In the genomic region with DNA sequence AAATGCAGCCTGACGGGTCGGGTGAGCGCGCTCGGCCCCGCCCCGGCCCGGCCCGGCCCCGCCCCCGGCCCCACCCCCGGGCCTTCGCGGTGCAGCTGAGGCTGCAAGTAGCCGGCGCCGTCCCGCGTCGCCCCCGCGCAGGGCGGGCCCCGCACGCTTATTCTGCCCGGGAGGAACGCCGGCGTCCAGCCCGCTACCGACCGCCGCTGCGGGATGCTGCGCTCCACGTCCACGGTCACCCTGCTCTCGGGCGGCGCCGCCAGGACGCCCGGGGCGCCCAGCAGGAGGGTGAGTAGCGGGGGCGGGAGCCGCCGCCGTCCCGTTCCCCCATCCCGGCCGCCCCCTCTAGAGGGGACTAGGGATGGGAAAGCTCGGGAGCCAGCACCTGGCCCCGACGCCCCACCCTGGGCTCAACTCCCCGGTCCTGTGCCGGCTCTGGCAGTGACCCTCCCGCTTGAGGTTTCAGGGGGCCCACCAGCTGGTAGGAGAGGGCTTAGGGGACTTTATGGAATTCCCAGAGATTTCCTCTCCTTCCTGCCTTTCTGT, we compare ENCODE assay signal across 8 cellular contexts. TPM values are rescaled to one million over a fixed set of nuclear protein-coding genes. Genes with fewer than 3 reads are reported as not detected.
DNase-seq lines count a peak whose midpoint lies in the region; ATAC-seq and TF ChIP-seq lines count a peak whose summit lies in the region.

A gene with protein sequence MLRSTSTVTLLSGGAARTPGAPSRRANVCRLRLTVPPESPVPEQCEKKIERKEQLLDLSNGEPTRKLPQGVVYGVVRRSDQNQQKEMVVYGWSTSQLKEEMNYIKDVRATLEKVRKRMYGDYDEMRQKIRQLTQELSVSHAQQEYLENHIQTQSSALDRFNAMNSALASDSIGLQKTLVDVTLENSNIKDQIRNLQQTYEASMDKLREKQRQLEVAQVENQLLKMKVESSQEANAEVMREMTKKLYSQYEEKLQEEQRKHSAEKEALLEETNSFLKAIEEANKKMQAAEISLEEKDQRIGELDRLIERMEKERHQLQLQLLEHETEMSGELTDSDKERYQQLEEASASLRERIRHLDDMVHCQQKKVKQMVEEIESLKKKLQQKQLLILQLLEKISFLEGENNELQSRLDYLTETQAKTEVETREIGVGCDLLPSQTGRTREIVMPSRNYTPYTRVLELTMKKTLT (plus strand): TSS at position 83 of the 546 bp plus-strand sequence. CDS start 131 bp downstream, at position 214.

- H3K36me3 Mint-ChIP-seq in CD14-positive monocyte (peaks cover 0 to 6% of the 10 kb centered on the region in 2 donors), glutamatergic neuron (ENCODE audit: unreplicated experiment) (peaks cover 8% of the 10 kb centered on the region)

- H3K79me2 ChIP-seq in parathyroid adenoma = no peaks in the 10 kb centered on the region

- ATAC-seq in HG03097 (IDR thresholded peaks at IDR 0.05; ENCODE audit: low FRiP score, unreplicated experiment) = no peak

- no peak within 1 kb of the TSS for H3K4me3 ChIP-seq in parathyroid adenoma (ENCODE audit: low read depth, low read length)
- H3K4me3 ChIP-seq in uterus = peak within 1 kb of the TSS; percentile 44 to 68

- H3K4me1 ChIP-seq in parathyroid adenoma (no peaks in the 10 kb centered on the region), uterus (peaks cover 5 to 12% of the 10 kb centered on the region in 2 donors)

- H3K36me3 ChIP-seq in parathyroid adenoma (ENCODE audit: control insufficient read depth, insufficient read depth, low read length) (no peaks in the 10 kb centered on the region), uterus (no peaks in the 10 kb centered on the region)

- intact Hi-C loops in CD14-positive monocyte (cut with micrococcal nuclease) (no loop called here), uterus (cut with DNase I; ENCODE audit: low total_unique reads) (no loop called here)

- peaks cover 25 to 33% (median 30%) of the 10 kb centered on the region in 3 donors for H3K27me3 Mint-ChIP-seq in CD14-positive monocyte (ENCODE audit: low read depth in 3 of 3)
- H3K27me3 Mint-ChIP-seq in glutamatergic neuron (ENCODE audit: unreplicated experiment) = peaks cover 7% of the 10 kb centered on the region

- peaks cover 39% of the 10 kb centered on the region for H3K4me1 Mint-ChIP-seq in CD14-positive monocyte
- peaks cover 2% of the 10 kb centered on the region for H3K4me1 Mint-ChIP-seq in glutamatergic neuron (ENCODE audit: low read depth, unreplicated experiment)

- no peak within 1 kb of the TSS for H3K27ac Mint-ChIP-seq in CD14-positive monocyte
- no peak within 1 kb of the TSS for H3K27ac Mint-ChIP-seq in glutamatergic neuron (ENCODE audit: unreplicated experiment)

- peak within 1 kb of the TSS; percentile 31 for H3K4me2 ChIP-seq in parathyroid adenoma (ENCODE audit: low read length)

- no peak for TF ChIP-seq CTCF in CD14-positive monocyte (IDR thresholded peaks at IDR 0.05)
- no peak for TF ChIP-seq CTCF in glutamatergic neuron (IDR thresholded peaks at IDR 0.05; ENCODE audit: partially characterized antibody, unreplicated experiment)
- TF ChIP-seq CTCF in parathyroid adenoma (IDR thresholded peaks at IDR 0.05) = no peak
- TF ChIP-seq CTCF in uterus (IDR thresholded peaks at IDR 0.05) = no peak

- H3K9me3 Mint-ChIP-seq in CD14-positive monocyte = peaks cover 0 to 10% (median 0%) of the 10 kb centered on the region in 7 donors
- peaks cover 3% of the 10 kb centered on the region for H3K9me3 Mint-ChIP-seq in glutamatergic neuron (ENCODE audit: unreplicated experiment)

- H3K9ac ChIP-seq in parathyroid adenoma = no peak within 1 kb of the TSS

- H3K27ac ChIP-seq in parathyroid adenoma (no peak within 1 kb of the TSS), uterus (peak within 1 kb of the TSS; percentile 85 to 90)

- H3K27me3 ChIP-seq in parathyroid adenoma (ENCODE audit: control insufficient read depth, insufficient read depth, low read length) (no peaks in the 10 kb centered on the region), uterus (no peaks in the 10 kb centered on the region)

- no peaks in the 10 kb centered on the region for H3K9me3 ChIP-seq in parathyroid adenoma (ENCODE audit: control insufficient read depth, low read length)
- H3K9me3 ChIP-seq in uterus = no peaks in the 10 kb centered on the region

- H3K4me3 Mint-ChIP-seq in CD14-positive monocyte = peak within 1 kb of the TSS; percentile 69 to 80
- peak within 1 kb of the TSS; percentile 76 for H3K4me3 Mint-ChIP-seq in glutamatergic neuron (ENCODE audit: unreplicated experiment)

- H2AFZ ChIP-seq in parathyroid adenoma = peak within 1 kb of the TSS; percentile 2

- peak; percentile 28 to 45 for TF ChIP-seq POLR2A in uterus (IDR thresholded peaks at IDR 0.05)

- DNase-seq in CD14-positive monocyte (ENCODE audit: low spot score) (no peak), NCI-H69 (lab: John Stamatoyannopoulos, UW) (peak; percentile 46), glutamatergic neuron (peak; percentile 49), uterus (peak; percentile 38 to 64), kidney glomerular epithelial cell (lab: John Stamatoyannopoulos, UW) (no peak)
- peak; percentile 15 for DNase-seq in activated effector memory CD4-positive, alpha-beta T cell treated with Interleukin-2 at 50 U/mL for 16 hours

RNA-seq across cellular contexts. Expression of the gene that starts here (rescaled TPM):
- polyA plus RNA-seq in CD14-positive monocyte = under 1 TPM; 0.12 to 0.13 TPM
- total RNA-seq in glutamatergic neuron (ENCODE audit: unreplicated experiment) (not detected), uterus (10 to 100 TPM in 3 of 4 donors, 1 to 10 TPM in 1; 7.7 to 22.5 (median 18.2) TPM)

Comparison
In these comparisons a context has a peak if more than half of its experiments do, and no peak if none do; other contexts are left out.
1. Peak in DNase-seq in glutamatergic neuron; RNA of the gene not detected or under 1 TPM.
2. DNase-seq: peak in NCI-H69 (single experiment), activated effector memory CD4-positive, alpha-beta T cell treated with Interleukin-2 at 50 U/mL for 16 hours (single experiment) and uterus (2 of 2); none in CD14-positive monocyte (single experiment) and kidney glomerular epithelial cell (single experiment).